28 cellular contexts compared by ENCODE assay signal in the genomic region with DNA sequence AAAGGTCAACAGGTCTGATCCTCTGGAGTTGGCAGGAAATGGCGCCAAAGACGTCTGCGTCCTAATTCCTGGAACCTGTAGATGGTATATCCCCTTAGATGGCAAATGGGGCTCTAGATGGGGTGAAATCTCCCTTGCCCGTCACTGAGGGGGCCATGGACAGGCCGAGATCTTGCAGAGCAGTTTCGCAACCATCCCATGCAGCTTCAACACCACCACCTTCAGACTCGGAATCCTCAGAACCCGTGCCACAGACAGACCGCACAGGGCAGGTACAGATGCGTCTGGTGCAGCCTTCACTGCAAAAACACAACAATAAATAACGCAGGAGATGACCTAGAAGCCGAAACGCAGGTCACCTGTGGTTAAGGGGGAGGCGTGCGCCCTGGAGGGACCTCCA.
"Had no signal": no experiment of that assay in that cellular context is flagged by ENCODE, and none has a peak within 500 bp of the region (broad histone marks: within the 10 kb centered on the region; RNA-seq: fewer than 3 reads in every experiment).

No MANE protein-coding gene starts in this region.

- H3K27me3 ChIP-seq: esophagus squamous epithelium, neural progenitor cell, spleen, uterus had no signal

- H3K9ac ChIP-seq: neural progenitor cell, parathyroid adenoma had no signal

- FAIRE-seq: islet of Langerhans had no signal

- H3K4me3 ChIP-seq: esophagus squamous epithelium, left ventricle myocardium inferior, lung, neural progenitor cell, spleen, thoracic aorta, uterus had no signal

- H3K4me1 ChIP-seq: parathyroid adenoma had no signal

- H3K36me3 ChIP-seq: neural progenitor cell, uterus had no signal

- H3K27ac ChIP-seq: epithelial cell of prostate, esophagus squamous epithelium, left ventricle myocardium inferior, neural progenitor cell, parathyroid adenoma, spleen, thoracic aorta, uterus had no signal

- H3K4me2 ChIP-seq: neural progenitor cell had no signal

- H3K9me3 ChIP-seq: esophagus squamous epithelium, left ventricle myocardium inferior, spleen, thoracic aorta, uterus had no signal

- DNase-seq: activated B cell treated with CpG ODN at 0.5 μM for 24 hours; activated CD4-positive, alpha-beta T cell treated with anti-CD3 and anti-CD28 coated beads, Interleukin-2, amount 50 U/mL, for 1 hour; activated CD8-positive, alpha-beta memory T cell treated with anti-CD3 and anti-CD28 coated beads, Interleukin-2, amount 10 ng/mL, durations not matched to agents 7 days and 5 days; activated CD8-positive, alpha-beta T cell treated with anti-CD3 and anti-CD28 coated beads for 36 hours; activated naive CD8-positive, alpha-beta T cell treated with anti-CD3 and anti-CD28 coated beads, Interleukin-2, amount 50 U/mL, for 24 hours; activated T-cell treated with anti-CD3 and anti-CD28 coated beads, Interleukin-2, amount 50 U/mL, for 48 hours; amygdala; central memory CD4-positive, alpha-beta T cell; dermis blood vessel endothelial cell; effector CD4-positive, alpha-beta T cell; esophagus squamous epithelium; foreskin melanocyte; left ventricle myocardium inferior; mesendoderm; natural killer cell; occipital lobe; right cardiac atrium; spleen; stimulated activated naive CD8-positive, alpha-beta T cell treated with anti-CD3 and anti-CD28 coated beads, Interleukin-15, Interleukin-2, amounts not matched to agents 100 U/mL and 50 U/mL, for 24 hours; T-helper 2 cell; trophoblast cell; uterus had no signal

- ATAC-seq: activated CD8-positive, alpha-beta memory T cell treated with anti-CD3 and anti-CD28 coated beads, Interleukin-2, amount 10 ng/mL, durations not matched to agents 7 days and 5 days; activated CD8-positive, alpha-beta T cell treated with anti-CD3 and anti-CD28 coated beads for 36 hours; activated naive CD8-positive, alpha-beta T cell treated with anti-CD3 and anti-CD28 coated beads, Interleukin-2, amount 50 U/mL, for 24 hours; natural killer cell; right cardiac atrium; stimulated activated naive CD8-positive, alpha-beta T cell treated with anti-CD3 and anti-CD28 coated beads, Interleukin-15, Interleukin-2, amounts not matched to agents 100 U/mL and 50 U/mL, for 24 hours had no signal

- H2AFZ ChIP-seq: neural progenitor cell, parathyroid adenoma had no signal
